In genomic region chr12:25992026-25992782, GRCh38 we compare ENCODE assay signal across 18 cellular contexts. TPM values are rescaled to one million over a fixed set of nuclear protein-coding genes. Genes with fewer than 3 reads are reported as not detected.
DNase-seq lines count a peak whose midpoint lies in the region; ATAC-seq and TF ChIP-seq lines count a peak whose summit lies in the region.
"Had no signal": no experiment of that assay in that cellular context is flagged by ENCODE, and none has a peak within 500 bp of the region (broad histone marks: within the 10 kb centered on the region; RNA-seq: fewer than 3 reads in every experiment).

No MANE protein-coding gene starts in this region.

- H3K9me3 ChIP-seq in thyroid gland = no peaks in the 10 kb centered on the region
- H3K9me3 ChIP-seq: BLaER1 treated with 17β-estradiol and CSF1 and Interleukin-3, amounts not matched to agents 10 nM and 100 nM; tibial artery had no signal

- no peaks in the 10 kb centered on the region for H3K36me3 ChIP-seq in thyroid gland
- H3K36me3 ChIP-seq: BLaER1 treated with 17β-estradiol and CSF1 and Interleukin-3, amounts not matched to agents 10 nM and 100 nM; tibial artery had no signal

- no peak overlapping the region for H3K4me3 Mint-ChIP-seq in activated CD8-positive, alpha-beta T cell treated with anti-CD3 and anti-CD28 coated beads, Interleukin-2, amount 10 ng/mL, durations not matched to agents 7 days and 5 days
- H3K4me3 Mint-ChIP-seq: memory B cell; nephron; stimulated activated effector memory CD8-positive, alpha-beta T cell treated with anti-CD3 and anti-CD28 coated beads, Interleukin-12 subunit alpha, Interleukin-12 subunit beta, amount 100 ng/mL, for 72 hours had no signal

- 26% methylated on average over 4 of the region's 4 CpGs for WGBS in thyroid gland, 2 donors

- peaks cover 5% of the 10 kb centered on the region for H3K27me3 Mint-ChIP-seq in activated CD8-positive, alpha-beta T cell treated with anti-CD3 and anti-CD28 coated beads, Interleukin-2, amount 10 ng/mL, durations not matched to agents 7 days and 5 days (ENCODE audit: low read depth)
- H3K27me3 Mint-ChIP-seq: memory B cell had no signal

- no peak for TF ChIP-seq POLR2A in thyroid gland (IDR thresholded peaks at IDR 0.05)

- no peak for TF ChIP-seq CTCF in RWPE1 (conservative IDR thresholded peaks at IDR 0.05; ENCODE audit: low read depth)
- no peak for TF ChIP-seq CTCF in thyroid gland (IDR thresholded peaks at IDR 0.05)

- CTCF ChIA-PET in RWPE1 (lab: Yijun Ruan, JAX) = interaction anchor here (0.6 kb wide), 1 partner anchor 501 kb away, joined by 4 read pairs; no protein-coding TSS in a partner anchor
- CTCF ChIA-PET in activated CD8-positive, alpha-beta T cell treated with anti-CD3 and anti-CD28 coated beads, Interleukin-2, amount 10 ng/mL, durations not matched to agents 7 days and 5 days (lab: Charles Lee) = no interaction called here

- DNase-seq in DMS53 (lab: John Stamatoyannopoulos, UW) = peak; percentile 87
- DNase-seq in DMS53 treated with DMSO at 0.1 percent for 48 hours (lab: John Stamatoyannopoulos, UW; ENCODE audit: unreplicated experiment) = no peak
- peak; percentile 8 for DNase-seq in RWPE1 (ENCODE audit: low spot score)
- peak; percentile 39 for DNase-seq in kidney glomerular epithelial cell (lab: John Stamatoyannopoulos, UW)
- DNase-seq in thyroid gland = peak; percentile 87 to 91
- DNase-seq in amniotic stem cell (lab: John Stamatoyannopoulos, UW) = no peak
- DNase-seq in activated CD8-positive, alpha-beta T cell treated with anti-CD3 and anti-CD28 coated beads, Interleukin-2, amount 10 ng/mL, durations not matched to agents 7 days and 5 days = no peak
- DNase-seq: activated CD4-positive, alpha-beta T cell treated with anti-CD3 and anti-CD28 coated beads for 1 hour; cortex of kidney; DND-41; NCI-H146; tibial artery had no signal

- no peaks in the 10 kb centered on the region for H3K27me3 ChIP-seq in thyroid gland
- H3K27me3 ChIP-seq: BLaER1 treated with 17β-estradiol and CSF1 and Interleukin-3, amounts not matched to agents 10 nM and 100 nM; tibial artery had no signal

- no peak overlapping the region for H3K27ac Mint-ChIP-seq in activated CD8-positive, alpha-beta T cell treated with anti-CD3 and anti-CD28 coated beads, Interleukin-2, amount 10 ng/mL, durations not matched to agents 7 days and 5 days
- H3K27ac Mint-ChIP-seq: memory B cell; stimulated activated effector memory CD8-positive, alpha-beta T cell treated with anti-CD3 and anti-CD28 coated beads, Interleukin-12 subunit alpha, Interleukin-12 subunit beta, amount 100 ng/mL, for 72 hours had no signal

- no peak overlapping the region for H3K27ac ChIP-seq in RWPE1
- H3K27ac ChIP-seq in thyroid gland = peak overlapping the region; percentile 32 to 63 (median 48)
- H3K27ac ChIP-seq: 22Rv1; BLaER1 treated with 17β-estradiol and CSF1 and Interleukin-3, amounts not matched to agents 10 nM and 100 nM had no signal

- no peaks in the 10 kb centered on the region for H3K36me3 Mint-ChIP-seq in activated CD8-positive, alpha-beta T cell treated with anti-CD3 and anti-CD28 coated beads, Interleukin-2, amount 10 ng/mL, durations not matched to agents 7 days and 5 days (ENCODE audit: low read depth)
- H3K36me3 Mint-ChIP-seq: memory B cell; stimulated activated effector memory CD8-positive, alpha-beta T cell treated with anti-CD3 and anti-CD28 coated beads, Interleukin-12 subunit alpha, Interleukin-12 subunit beta, amount 100 ng/mL, for 72 hours had no signal

- POLR2A ChIA-PET in RWPE1 (lab: Yijun Ruan, JAX; ENCODE audit: low non-redundant PET) = no interaction called here
- POLR2A ChIA-PET in activated CD8-positive, alpha-beta T cell treated with anti-CD3 and anti-CD28 coated beads, Interleukin-2, amount 10 ng/mL, durations not matched to agents 7 days and 5 days (lab: Charles Lee) = no interaction called here

- ATAC-seq in activated CD8-positive, alpha-beta T cell treated with anti-CD3 and anti-CD28 coated beads, Interleukin-2, amount 10 ng/mL, durations not matched to agents 7 days and 5 days = no peak
- no peak for ATAC-seq in HG03025 (IDR thresholded peaks at IDR 0.05; ENCODE audit: low FRiP score, unreplicated experiment)
- ATAC-seq: stimulated activated effector memory CD8-positive, alpha-beta T cell treated with anti-CD3 and anti-CD28 coated beads, Interleukin-12 subunit alpha, Interleukin-12 subunit beta, amount 100 ng/mL, for 72 hours had no signal

- H3K4me3 ChIP-seq in thyroid gland (replicated peaks in 1 of 3) = no peak overlapping the region
- H3K4me3 ChIP-seq: BLaER1 treated with 17β-estradiol and CSF1 and Interleukin-3, amounts not matched to agents 10 nM and 100 nM; tibial artery had no signal

- H3K9me3 Mint-ChIP-seq in activated CD8-positive, alpha-beta T cell treated with anti-CD3 and anti-CD28 coated beads, Interleukin-2, amount 10 ng/mL, durations not matched to agents 7 days and 5 days (ENCODE audit: insufficient read depth) = no peaks in the 10 kb centered on the region
- H3K9me3 Mint-ChIP-seq: memory B cell; nephron; stimulated activated effector memory CD8-positive, alpha-beta T cell treated with anti-CD3 and anti-CD28 coated beads, Interleukin-12 subunit alpha, Interleukin-12 subunit beta, amount 100 ng/mL, for 72 hours had no signal

- H3K4me1 ChIP-seq in thyroid gland = peaks cover 19 to 25% of the 10 kb centered on the region in 2 donors
- H3K4me1 ChIP-seq: BLaER1 treated with 17β-estradiol and CSF1 and Interleukin-3, amounts not matched to agents 10 nM and 100 nM had no signal

- no peaks in the 10 kb centered on the region for H3K4me1 Mint-ChIP-seq in activated CD8-positive, alpha-beta T cell treated with anti-CD3 and anti-CD28 coated beads, Interleukin-2, amount 10 ng/mL, durations not matched to agents 7 days and 5 days (ENCODE audit: low read depth)
- H3K4me1 Mint-ChIP-seq: memory B cell; stimulated activated effector memory CD8-positive, alpha-beta T cell treated with anti-CD3 and anti-CD28 coated beads, Interleukin-12 subunit alpha, Interleukin-12 subunit beta, amount 100 ng/mL, for 72 hours had no signal

- intact Hi-C loops in thyroid gland (cut with DNase I) = no loop called here

RNA-seq across cellular contexts. Expression of gene RASSF8, which starts 33.7 kb away (rescaled TPM):
- total RNA-seq in thyroid gland = 10 to 100 TPM; 20.1 to 69.1 (median 33.5) TPM
- total RNA-seq in activated CD8-positive, alpha-beta T cell treated with anti-CD3 and anti-CD28 coated beads, Interleukin-2, amount 10 ng/mL, durations not matched to agents 7 days and 5 days = 1 to 10 TPM; 1.0 TPM

Comparison
In these comparisons a context has a peak if more than half of its experiments do, and no peak if none do; other contexts are left out.
1. DNase-seq: peak in DMS53 (single experiment), RWPE1 (single experiment), kidney glomerular epithelial cell (single experiment) and thyroid gland (2 of 2); none in DMS53 treated with DMSO at 0.1 percent for 48 hours (single experiment), amniotic stem cell (single experiment) and activated CD8-positive, alpha-beta T cell treated with anti-CD3 and anti-CD28 coated beads, Interleukin-2, amount 10 ng/mL, durations not matched to agents 7 days and 5 days (single experiment).
2. RNA of gene RASSF8, which starts 33.7 kb away (total RNA-seq): 20.1 to 69.1 TPM in thyroid gland; 1.0 TPM in activated CD8-positive, alpha-beta T cell treated with anti-CD3 and anti-CD28 coated beads, Interleukin-2, amount 10 ng/mL, durations not matched to agents 7 days and 5 days; every median in the first group is over 10 times any median in the second.